In the genomic region with DNA sequence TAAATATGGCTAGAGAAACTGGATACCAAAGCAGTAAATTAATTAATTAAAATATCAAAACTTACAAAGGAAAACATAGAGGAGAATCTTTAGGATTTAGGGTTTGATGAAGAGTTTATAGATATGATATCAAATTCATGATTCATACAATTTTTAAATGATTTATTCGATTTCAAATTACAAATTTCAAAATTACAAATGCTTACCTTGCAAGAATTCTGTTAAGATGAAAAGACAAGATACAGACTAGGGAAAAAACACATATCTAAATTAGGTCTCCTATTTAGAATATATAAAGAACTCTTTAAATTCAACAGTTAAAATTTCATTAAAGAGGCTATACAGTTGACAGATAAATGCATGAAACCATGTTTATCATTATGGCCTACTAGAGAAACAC, we compare ENCODE assay signal across 35 cellular contexts.
"Had no signal": no experiment of that assay in that cellular context is flagged by ENCODE, and none has a peak within 500 bp of the region (broad histone marks: within the 10 kb centered on the region; RNA-seq: fewer than 3 reads in every experiment).

No MANE protein-coding gene starts in this region.

- H3K9me3 Mint-ChIP-seq: activated B cell treated with CpG ODN at 0.5 μM for 24 hours; activated CD4-positive, alpha-beta memory T cell treated with anti-CD3 and anti-CD28 coated beads for 36 hours; activated T-cell treated with anti-CD3 and anti-CD28 coated beads, Interleukin-2, amount 50 U/mL, for 4 hours; activated T-cell treated with anti-CD3 and anti-CD28 coated beads, Interleukin-2, amount 50 U/mL, for 72 hours; activated T-helper 1 cell treated with anti-CD3 and anti-CD28 coated beads, Interleukin-12 subunit alpha, Interleukin-12 subunit beta, Interleukin-2, Interleukin-4 antibody, amounts not matched to agents 30 ng/mL and 10 ng/mL and 1 ng/mL, durations not matched to agents 14 hours and 24 hours and 36 hours; activated T-helper 17 cell treated with anti-CD3 and anti-CD28 coated beads, Interleukin-2, amount 50 U/mL, for 72 hours; T-helper 1 cell treated with Interleukin-12 subunit alpha and Interleukin-12 subunit beta and Interleukin-4 antibody, amounts not matched to agents 30 μg/mL and 1 μg/mL, for 36 hours; T-helper 2 cell treated with Interferon-gamma antibody and Interleukin-4, amounts not matched to agents 5 μg/mL and 100 μg/mL, for 36 hours had no signal

- H3K36me3 ChIP-seq: adrenal gland, brain microvascular endothelial cell, breast epithelium had no signal

- H3K4me1 ChIP-seq: adrenal gland, body of pancreas, breast epithelium had no signal

- FAIRE-seq: astrocyte had no signal

- H3K36me3 Mint-ChIP-seq: activated CD4-positive, alpha-beta memory T cell treated with anti-CD3 and anti-CD28 coated beads for 36 hours; activated naive CD4-positive, alpha-beta T cell treated with anti-CD3 and anti-CD28 coated beads, Interleukin-2, amount 50 U/mL, for 72 hours; activated naive CD8-positive, alpha-beta T cell treated with anti-CD3 and anti-CD28 coated beads for 36 hours had no signal

- DNase-seq: activated B cell treated with CpG ODN at 0.5 μM for 24 hours; activated CD4-positive, alpha-beta memory T cell treated with anti-CD3 and anti-CD28 coated beads for 36 hours; activated CD4-positive, alpha-beta T cell treated with anti-CD3 and anti-CD28 coated beads for 48 hours; activated CD4-positive, alpha-beta T cell treated with anti-CD3 and anti-CD28 coated beads, Interleukin-2, amount 50 U/mL, for 1 hour; activated CD4-positive, alpha-beta T cell treated with anti-CD3 and anti-CD28 coated beads, Interleukin-2, amount 50 U/mL, for 4 hours; activated CD4-positive, CD25-positive, alpha-beta regulatory T cell treated with anti-CD3 and anti-CD28 coated beads, Interleukin-2, amount 50 U/mL, for 72 hours; activated CD8-positive, alpha-beta memory T cell treated with anti-CD3 and anti-CD28 coated beads, Interleukin-2, amount 50 U/mL, for 4 hours; activated CD8-positive, alpha-beta T cell treated with anti-CD3 and anti-CD28 coated beads for 36 hours; activated effector memory CD4-positive, alpha-beta T cell treated with anti-CD3 and anti-CD28 coated beads, Interleukin-2, amount 50 U/mL, for 16 hours; activated gamma-delta T cell treated with Interleukin-2 at 50 U/mL for 16 hours; activated naive CD4-positive, alpha-beta T cell; activated naive CD4-positive, alpha-beta T cell treated with anti-CD3 and anti-CD28 coated beads for 36 hours; activated naive CD4-positive, alpha-beta T cell treated with anti-CD3 and anti-CD28 coated beads, Interleukin-2, amount 50 U/mL, for 16 hours; activated naive CD8-positive, alpha-beta T cell treated with anti-CD3 and anti-CD28 coated beads for 36 hours; activated T-cell treated with anti-CD3 and anti-CD28 coated beads for 4 hours; activated T-cell treated with anti-CD3 and anti-CD28 coated beads, Interleukin-2, amount 50 U/mL, for 1 hour; activated T-cell treated with anti-CD3 and anti-CD28 coated beads, Interleukin-2, amount 50 U/mL, for 4 hours; activated T-cell treated with anti-CD3 and anti-CD28 coated beads, Interleukin-2, amount 50 U/mL, for 72 hours; adrenal gland; amniotic stem cell; aorta; body of pancreas; brain microvascular endothelial cell; central memory CD4-positive, alpha-beta T cell; T-helper 1 cell; T-helper 2 cell; T-helper 9 cell had no signal

- H3K4me3 Mint-ChIP-seq: activated B cell treated with CpG ODN at 0.5 μM for 24 hours; activated CD4-positive, alpha-beta memory T cell treated with anti-CD3 and anti-CD28 coated beads for 36 hours; activated CD8-positive, alpha-beta T cell treated with anti-CD3 and anti-CD28 coated beads for 36 hours; activated naive CD4-positive, alpha-beta T cell treated with anti-CD3 and anti-CD28 coated beads for 36 hours; activated naive CD8-positive, alpha-beta T cell treated with anti-CD3 and anti-CD28 coated beads for 36 hours; activated T-cell treated with anti-CD3 and anti-CD28 coated beads, Interleukin-2, amount 50 U/mL, for 4 hours; activated T-cell treated with anti-CD3 and anti-CD28 coated beads, Interleukin-2, amount 50 U/mL, for 72 hours; activated T-helper 1 cell treated with anti-CD3 and anti-CD28 coated beads, Interleukin-12 subunit alpha, Interleukin-12 subunit beta, Interleukin-2, Interleukin-4 antibody, amounts not matched to agents 30 ng/mL and 10 ng/mL and 1 ng/mL, durations not matched to agents 14 hours and 24 hours and 36 hours; activated T-helper 17 cell treated with anti-CD3 and anti-CD28 coated beads, Interleukin-2, amount 50 U/mL, for 72 hours; T-helper 1 cell treated with Interleukin-12 subunit alpha and Interleukin-12 subunit beta and Interleukin-4 antibody, amounts not matched to agents 30 μg/mL and 1 μg/mL, for 36 hours; T-helper 2 cell treated with Interferon-gamma antibody and Interleukin-4, amounts not matched to agents 5 μg/mL and 100 μg/mL, for 36 hours had no signal

- ATAC-seq: activated CD8-positive, alpha-beta T cell treated with anti-CD3 and anti-CD28 coated beads for 36 hours; activated naive CD4-positive, alpha-beta T cell treated with anti-CD3 and anti-CD28 coated beads, Interleukin-2, amount 50 U/mL, for 72 hours; activated T-cell treated with anti-CD3 and anti-CD28 coated beads, Interleukin-2, amount 50 U/mL, for 4 hours; activated T-cell treated with anti-CD3 and anti-CD28 coated beads, Interleukin-2, amount 50 U/mL, for 72 hours; activated T-helper 17 cell treated with anti-CD3 and anti-CD28 coated beads, Interleukin-2, amount 50 U/mL, for 72 hours; body of pancreas had no signal

- H3K4me3 ChIP-seq: adrenal gland, body of pancreas, breast epithelium had no signal

- H3K9me3 ChIP-seq: adrenal gland, body of pancreas, breast epithelium had no signal

- H3K27ac ChIP-seq: adrenal gland, body of pancreas, brain microvascular endothelial cell, breast epithelium, VCaP had no signal

- H3K27ac Mint-ChIP-seq: activated B cell treated with CpG ODN at 0.5 μM for 24 hours; activated CD4-positive, alpha-beta memory T cell treated with anti-CD3 and anti-CD28 coated beads for 36 hours; activated CD8-positive, alpha-beta T cell treated with anti-CD3 and anti-CD28 coated beads for 36 hours; activated naive CD4-positive, alpha-beta T cell treated with anti-CD3 and anti-CD28 coated beads for 36 hours; activated naive CD4-positive, alpha-beta T cell treated with anti-CD3 and anti-CD28 coated beads, Interleukin-2, amount 50 U/mL, for 72 hours; activated naive CD8-positive, alpha-beta T cell treated with anti-CD3 and anti-CD28 coated beads for 36 hours; activated T-cell treated with anti-CD3 and anti-CD28 coated beads, Interleukin-2, amount 50 U/mL, for 72 hours; activated T-helper 1 cell treated with anti-CD3 and anti-CD28 coated beads, Interleukin-12 subunit alpha, Interleukin-12 subunit beta, Interleukin-2, Interleukin-4 antibody, amounts not matched to agents 30 ng/mL and 10 ng/mL and 1 ng/mL, durations not matched to agents 14 hours and 24 hours and 36 hours; activated T-helper 17 cell treated with anti-CD3 and anti-CD28 coated beads, Interleukin-2, amount 50 U/mL, for 72 hours; T-helper 1 cell treated with Interleukin-12 subunit alpha and Interleukin-12 subunit beta and Interleukin-4 antibody, amounts not matched to agents 30 μg/mL and 1 μg/mL, for 36 hours; T-helper 2 cell treated with Interferon-gamma antibody and Interleukin-4, amounts not matched to agents 5 μg/mL and 100 μg/mL, for 36 hours had no signal

- H3K4me1 Mint-ChIP-seq: activated B cell treated with CpG ODN at 0.5 μM for 24 hours; activated naive CD8-positive, alpha-beta T cell treated with anti-CD3 and anti-CD28 coated beads for 36 hours; activated T-helper 17 cell treated with anti-CD3 and anti-CD28 coated beads, Interleukin-2, amount 50 U/mL, for 72 hours had no signal

- H3K27me3 Mint-ChIP-seq: activated B cell treated with CpG ODN at 0.5 μM for 24 hours; activated CD4-positive, alpha-beta memory T cell treated with anti-CD3 and anti-CD28 coated beads for 36 hours; activated CD8-positive, alpha-beta T cell treated with anti-CD3 and anti-CD28 coated beads for 36 hours; activated naive CD8-positive, alpha-beta T cell treated with anti-CD3 and anti-CD28 coated beads for 36 hours; activated T-helper 17 cell treated with anti-CD3 and anti-CD28 coated beads, Interleukin-2, amount 50 U/mL, for 72 hours had no signal

- H3K27me3 ChIP-seq: adrenal gland, body of pancreas, brain microvascular endothelial cell, breast epithelium had no signal
